18 cellular contexts compared by ENCODE assay signal in the genomic region with DNA sequence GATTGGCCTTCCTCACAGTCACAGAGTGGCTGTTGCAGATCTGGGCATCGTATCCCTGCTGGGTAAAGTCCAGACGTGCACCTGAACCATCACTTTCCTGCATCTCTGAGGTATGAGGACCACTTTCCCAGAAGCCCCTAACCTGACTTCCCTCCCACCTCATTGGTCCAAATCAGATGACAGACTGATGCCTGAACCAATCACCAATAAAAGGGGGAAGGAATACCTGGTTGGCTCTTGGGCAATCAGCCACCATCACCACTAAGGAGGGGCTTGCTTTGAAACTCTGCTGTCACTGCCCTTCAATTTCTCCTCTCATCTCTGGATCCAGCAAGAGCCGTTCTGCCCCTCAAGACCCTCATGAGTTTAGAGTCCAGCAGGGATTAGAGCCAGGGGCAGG. TPM values are rescaled to one million over a fixed set of nuclear protein-coding genes. Genes with fewer than 3 reads are reported as not detected.
A peak's percentile ranks its signal among the peaks of the same experiment; 100 is the strongest.
DNase-seq lines count a peak whose midpoint lies in the region; ATAC-seq and TF ChIP-seq lines count a peak whose summit lies in the region.
"Had no signal": no experiment of that assay in that cellular context is flagged by ENCODE, and none has a peak within 500 bp of the region (broad histone marks: within the 10 kb centered on the region; RNA-seq: fewer than 3 reads in every experiment).

No MANE protein-coding gene starts in this region.

- H3K27ac ChIP-seq in heart left ventricle (no peak overlapping the region), OCI-LY7 (ENCODE audit: low read depth, low read length, poor library complexity, severe bottlenecking) (no peak overlapping the region), testis (no peak overlapping the region), ascending aorta (no peak overlapping the region)
- H3K27ac ChIP-seq: dorsolateral prefrontal cortex, right lobe of liver, WERI-Rb-1 had no signal

- H3K27me3 ChIP-seq in heart left ventricle (peaks cover 0 to 11% (median 0%) of the 10 kb centered on the region in 9 donors), testis (no peaks in the 10 kb centered on the region), ascending aorta (no peaks in the 10 kb centered on the region)
- H3K27me3 ChIP-seq: dorsolateral prefrontal cortex, right lobe of liver had no signal

- intact Hi-C loops in left ventricle myocardium superior (cut with micrococcal nuclease): no loop called here
- intact Hi-C loops in heart left ventricle (cut with DNase I): loop anchor here in 2 of 10 donors (2.0 to 10.0 kb wide), 3 partner anchors 26 to 334 kb away; a partner anchor contains a TSS
- intact Hi-C loops in OCI-LY7 (cut with micrococcal nuclease; ENCODE audit: unreplicated experiment): no loop called here
- intact Hi-C loops in testis (cut with DNase I; ENCODE audit: low total_unique reads): no loop called here
- intact Hi-C loops in ascending aorta (cut with DNase I): loop anchor here (2.0 kb wide), 1 partner anchor 204 kb away; no protein-coding TSS in a partner anchor

- DNase-seq in left ventricle myocardium superior: peak; percentile 7
- DNase-seq in heart left ventricle: no peak
- DNase-seq in OCI-LY7 (ENCODE audit: low spot score): peak; percentile 56
- peak; percentile 31 to 40 for DNase-seq in erythroblast (lab: John Stamatoyannopoulos, UW)
- peak; percentile 67 for DNase-seq in testis
- DNase-seq in ascending aorta (ENCODE audit: low spot score in 2 of 2): no peak
- DNase-seq in CD1c-positive myeloid dendritic cell (ENCODE audit: extremely low spot score): no peak
- DNase-seq: activated CD8-positive, alpha-beta memory T cell treated with anti-CD3 and anti-CD28 coated beads, Interleukin-2, amount 50 U/mL, for 4 hours; dorsolateral prefrontal cortex; left colon; MM.1S; nephron progenitor cell; SHP77; WERI-Rb-1 had no signal

- no TSS peak for BruUV-seq in OCI-LY7 (replicated peaks; lab: Mats Ljungman, UMichigan)

- no peak for ATAC-seq in left ventricle myocardium superior
- ATAC-seq in heart left ventricle: no peak
- no peak for ATAC-seq in GM18861 (IDR thresholded peaks at IDR 0.05; ENCODE audit: unreplicated experiment)
- ATAC-seq: left colon, right lobe of liver had no signal

- peak overlapping the region; percentile 15; the same call in 1 of the 2 replicates for H3K4me2 ChIP-seq in OCI-LY7 (ENCODE audit: low read length)

- H3K4me1 ChIP-seq in heart left ventricle (peaks cover 0 to 21% (median 10%) of the 10 kb centered on the region in 12 donors), OCI-LY7 (ENCODE audit: insufficient read depth, low read length, poor library complexity, severe bottlenecking) (no peaks in the 10 kb centered on the region), testis (peaks cover 11% of the 10 kb centered on the region), ascending aorta (no peaks in the 10 kb centered on the region)
- H3K4me1 ChIP-seq: right lobe of liver had no signal

- no peak overlapping the region for H3K4me3 ChIP-seq in heart left ventricle
- peak overlapping the region; percentile 34 for H3K4me3 ChIP-seq in OCI-LY7 (ENCODE audit: low read depth, low read length, poor library complexity, severe bottlenecking)
- H3K4me3 ChIP-seq in testis: peak overlapping the region in 1 of 2 donors; percentile 1
- no peak overlapping the region for H3K4me3 ChIP-seq in ascending aorta
- H3K4me3 ChIP-seq: dorsolateral prefrontal cortex, right lobe of liver had no signal

- no peaks in the 10 kb centered on the region for H3K36me3 ChIP-seq in heart left ventricle
- H3K36me3 ChIP-seq in OCI-LY7 (ENCODE audit: insufficient read depth, low read length): no peaks in the 10 kb centered on the region
- no peaks in the 10 kb centered on the region for H3K36me3 ChIP-seq in testis (ENCODE audit: low read depth, missing control alignments)
- H3K36me3 ChIP-seq in ascending aorta: no peaks in the 10 kb centered on the region
- H3K36me3 ChIP-seq: right lobe of liver, WERI-Rb-1 had no signal

- TF ChIP-seq CTCF in heart left ventricle (IDR thresholded peaks at IDR 0.05) (no peak), OCI-LY7 (conservative IDR thresholded peaks at IDR 0.05; ENCODE audit: low read length) (no peak), testis (IDR thresholded peaks at IDR 0.05) (no peak), ascending aorta (IDR thresholded peaks at IDR 0.05) (no peak)

- POLR2A ChIA-PET in OCI-LY7 (lab: Charles Lee): no interaction called here

- no peaks in the 10 kb centered on the region for H4K20me1 ChIP-seq in OCI-LY7 (ENCODE audit: insufficient read depth, low read length)

- TF ChIP-seq POLR2A in heart left ventricle (IDR thresholded peaks at IDR 0.05): no peak
- TF ChIP-seq POLR2A in erythroblast (IDR thresholded peaks at IDR 0.05; ENCODE audit: low read length): no peak
- TF ChIP-seq POLR2A in testis (IDR thresholded peaks at IDR 0.05): no peak

- peak overlapping the region; percentile 43; the same call in 1 of the 2 replicates for H2AFZ ChIP-seq in OCI-LY7 (ENCODE audit: low read length)

- H3K9me3 ChIP-seq in heart left ventricle (no peaks in the 10 kb centered on the region), OCI-LY7 (ENCODE audit: low read length) (no peaks in the 10 kb centered on the region), testis (no peaks in the 10 kb centered on the region), ascending aorta (no peaks in the 10 kb centered on the region)
- H3K9me3 ChIP-seq: right lobe of liver had no signal

- no peaks in the 10 kb centered on the region for H3K9me2 ChIP-seq in OCI-LY7 (ENCODE audit: insufficient read depth, low read length)

- CTCF ChIA-PET in OCI-LY7 (lab: Charles Lee; ENCODE audit: unreplicated experiment): no interaction called here

- H3K79me2 ChIP-seq in OCI-LY7 (ENCODE audit: insufficient read depth, low read depth, low read length): no peaks in the 10 kb centered on the region

- 85 to 90% (median 87%) methylated on average over 3 of the region's 3 CpGs for WGBS in heart left ventricle, 4 donors
- 57 to 80% methylated on average over 3 of the region's 3 CpGs for WGBS in testis, 2 donors

RNA-seq across cellular contexts. Expression of a gene that starts 13.6 kb away (rescaled TPM):
- total RNA-seq in left ventricle myocardium superior (2.0 TPM), heart left ventricle (1 to 10 TPM in 6 of 9 donors, under 1 TPM in 3; 0.50 to 5.4 (median 1.6) TPM), OCI-LY7 (2022) (not detected in 2 replicates), testis (10 to 100 TPM; 18.9 to 23.5 TPM), ascending aorta (126 TPM)
- polyA plus RNA-seq in heart left ventricle (1 to 10 TPM; 1.2 to 2.1 TPM), testis (ENCODE audit: insufficient read depth, low read depth, low replicate concordance) (16.4 TPM)
- total RNA-seq in OCI-LY7 (2014; rRNA removed; shearing (Covaris generic)): not detected in 2 replicates
- total RNA-seq: G401, NCI-H460 had no signal

RNA-seq across cellular contexts. Expression of a gene that starts 41.3 kb away (rescaled TPM):
- total RNA-seq in left ventricle myocardium superior: not detected
- total RNA-seq in heart left ventricle: not detected
- not detected for polyA plus RNA-seq in heart left ventricle
- not detected in 2 replicates for total RNA-seq in OCI-LY7 (2014; rRNA removed; shearing (Covaris generic))
- not detected in 2 replicates for total RNA-seq in OCI-LY7 (2022)
- total RNA-seq in testis: under 1 TPM; 0.06 to 0.08 TPM
- not detected for polyA plus RNA-seq in testis (ENCODE audit: insufficient read depth, low read depth, low replicate concordance)
- total RNA-seq in ascending aorta: not detected
- total RNA-seq: G401, left colon, right lobe of liver had no signal

Comparison
In these comparisons a context has a peak if more than half of its experiments do, and no peak if none do; other contexts are left out.
1. DNase-seq: peak in left ventricle myocardium superior (single experiment), OCI-LY7 (single experiment), erythroblast (2 of 2) and testis (single experiment); none in heart left ventricle (0 of 5), ascending aorta (0 of 2) and CD1c-positive myeloid dendritic cell (single experiment).